12 cellular contexts compared by ENCODE assay signal in genomic region chr7:102577315-102578240, GRCh38. TPM values are rescaled to one million over a fixed set of nuclear protein-coding genes. Genes with fewer than 3 reads are reported as not detected.
"Had no signal": no experiment of that assay in that cellular context is flagged by ENCODE, and none has a peak within 500 bp of the region (broad histone marks: within the 10 kb centered on the region; RNA-seq: fewer than 3 reads in every experiment).

No MANE protein-coding gene starts in this region.

RNA-seq across cellular contexts. Expression of gene SPDYE2, which starts 26.6 kb away (rescaled TPM):
- total RNA-seq: activated naive CD4-positive, alpha-beta T cell treated with anti-CD3 and anti-CD28 coated beads for 36 hours; activated naive CD8-positive, alpha-beta T cell treated with anti-CD3 and anti-CD28 coated beads for 36 hours; ascending aorta; cardiac muscle cell; cerebellum; esophagus muscularis mucosa; foreskin keratinocyte; kidney epithelial cell; left ventricle myocardium inferior; lung microvascular endothelial cell; mucosa of gallbladder; skeletal muscle tissue had no signal
- polyA plus RNA-seq: foreskin keratinocyte had no signal
